Comparison of ENCODE assay signal across 11 cellular contexts in genomic region chr3:129002573-129003569, GRCh38. TPM values are rescaled to one million over a fixed set of nuclear protein-coding genes. Genes with fewer than 3 reads are reported as not detected.
DNase-seq lines count a peak whose midpoint lies in the region; ATAC-seq and TF ChIP-seq lines count a peak whose summit lies in the region.
"Had no signal": no experiment of that assay in that cellular context is flagged by ENCODE, and none has a peak within 500 bp of the region (broad histone marks: within the 10 kb centered on the region; RNA-seq: fewer than 3 reads in every experiment).

No MANE protein-coding gene starts in this region.

- no peaks in the 10 kb centered on the region for H3K36me3 Mint-ChIP-seq in activated T-cell treated with anti-CD3 and anti-CD28 coated beads, Interleukin-2, amount 50 U/mL, for 24 hours (ENCODE audit: low read depth)
- H3K36me3 Mint-ChIP-seq in activated T-helper 1 cell treated with anti-CD3 and anti-CD28 coated beads, Interleukin-12 subunit alpha, Interleukin-12 subunit beta, Interleukin-2, Interleukin-4 antibody, amounts not matched to agents 30 ng/mL and 10 ng/mL and 1 ng/mL, durations not matched to agents 14 hours and 24 hours and 36 hours (ENCODE audit: low read depth): peaks cover 1% of the 10 kb centered on the region

- H3K9me3 ChIP-seq in lower lobe of right lung (no peaks in the 10 kb centered on the region), thoracic aorta (no peaks in the 10 kb centered on the region), A673 (ENCODE audit: low read depth, low read length, poor library complexity, severe bottlenecking) (no peaks in the 10 kb centered on the region)

- H3K4me3 ChIP-seq in lower lobe of right lung: peak overlapping the region; percentile 75
- H3K4me3 ChIP-seq in thoracic aorta: peak overlapping the region; percentile 39
- no peak overlapping the region for H3K4me3 ChIP-seq in A673 (ENCODE audit: low read depth, low read length, poor library complexity, severe bottlenecking)

- H3K4me3 Mint-ChIP-seq in activated T-cell treated with anti-CD3 and anti-CD28 coated beads, Interleukin-2, amount 50 U/mL, for 24 hours: peak overlapping the region; percentile 73
- H3K4me3 Mint-ChIP-seq in activated T-helper 1 cell treated with anti-CD3 and anti-CD28 coated beads, Interleukin-12 subunit alpha, Interleukin-12 subunit beta, Interleukin-2, Interleukin-4 antibody, amounts not matched to agents 30 ng/mL and 10 ng/mL and 1 ng/mL, durations not matched to agents 14 hours and 24 hours and 36 hours: peak overlapping the region; percentile 27

- CTCF ChIA-PET in A673 (lab: Charles Lee): no interaction called here

- intact Hi-C loops in activated T-helper 1 cell treated with anti-CD3 and anti-CD28 coated beads, Interleukin-12 subunit alpha, Interleukin-12 subunit beta, Interleukin-2, Interleukin-4 antibody, amounts not matched to agents 30 ng/mL and 10 ng/mL and 1 ng/mL, durations not matched to agents 14 hours and 24 hours and 36 hours (cut with micrococcal nuclease): loop anchor here (1.0 kb wide), 2 partner anchors 9 to 13 kb away; partner anchors contain the start of gene CFAP92
- intact Hi-C loops in lower lobe of right lung (cut with DNase I) (no loop called here), A673 (cut with micrococcal nuclease; ENCODE audit: unreplicated experiment) (no loop called here)

- H3K27me3 ChIP-seq in lower lobe of right lung (ENCODE audit: low read depth): peaks cover 44% of the 10 kb centered on the region
- peaks cover 4% of the 10 kb centered on the region for H3K27me3 ChIP-seq in thoracic aorta (replicated peaks; ENCODE audit: insufficient read depth)
- H3K27me3 ChIP-seq in A673 (replicated peaks; ENCODE audit: insufficient read depth, low read depth, low read length, poor library complexity): peaks cover 41% of the 10 kb centered on the region

- no peak for ATAC-seq in lower lobe of right lung
- ATAC-seq in thoracic aorta (ENCODE audit: insufficient number of reproducible peaks, low FRiP score, low read depth): no peak

- peaks cover 74% of the 10 kb centered on the region for H3K4me1 ChIP-seq in lower lobe of right lung
- H3K4me1 ChIP-seq in thoracic aorta (ENCODE audit: control insufficient read depth in 1 of 2, low read depth in 2 of 2): peaks cover 4 to 28% of the 10 kb centered on the region in 2 donors
- peaks cover 23% of the 10 kb centered on the region for H3K4me1 ChIP-seq in A673 (ENCODE audit: insufficient read depth, low read length, poor library complexity, severe bottlenecking)

- H3K27me3 Mint-ChIP-seq in activated T-cell treated with anti-CD3 and anti-CD28 coated beads, Interleukin-2, amount 50 U/mL, for 24 hours: peaks cover 30% of the 10 kb centered on the region
- peaks cover 47% of the 10 kb centered on the region for H3K27me3 Mint-ChIP-seq in activated T-helper 1 cell treated with anti-CD3 and anti-CD28 coated beads, Interleukin-12 subunit alpha, Interleukin-12 subunit beta, Interleukin-2, Interleukin-4 antibody, amounts not matched to agents 30 ng/mL and 10 ng/mL and 1 ng/mL, durations not matched to agents 14 hours and 24 hours and 36 hours (ENCODE audit: insufficient read depth)

- no peak for TF ChIP-seq CTCF in lower lobe of right lung (IDR thresholded peaks at IDR 0.05)
- TF ChIP-seq CTCF in thoracic aorta (IDR thresholded peaks at IDR 0.05): no peak
- no peak for TF ChIP-seq CTCF in A673 (conservative IDR thresholded peaks at IDR 0.05; ENCODE audit: low read depth, low read length)

- no peak overlapping the region for H3K27ac Mint-ChIP-seq in activated T-cell treated with anti-CD3 and anti-CD28 coated beads, Interleukin-2, amount 50 U/mL, for 24 hours
- H3K27ac Mint-ChIP-seq in activated T-helper 1 cell treated with anti-CD3 and anti-CD28 coated beads, Interleukin-12 subunit alpha, Interleukin-12 subunit beta, Interleukin-2, Interleukin-4 antibody, amounts not matched to agents 30 ng/mL and 10 ng/mL and 1 ng/mL, durations not matched to agents 14 hours and 24 hours and 36 hours: no peak overlapping the region

- peak overlapping the region; percentile 77 for H3K27ac ChIP-seq in lower lobe of right lung
- H3K27ac ChIP-seq in thoracic aorta: no peak overlapping the region
- H3K27ac ChIP-seq in A673 (ENCODE audit: low read depth, low read length, poor library complexity, severe bottlenecking): no peak overlapping the region
- H3K27ac ChIP-seq: cardiac muscle cell had no signal

- POLR2A ChIA-PET in A673 (lab: Charles Lee; ENCODE audit: low non-redundant PET): no interaction called here

- DNase-seq in activated T-cell treated with anti-CD3 and anti-CD28 coated beads, Interleukin-2, amount 50 U/mL, for 24 hours: no peak
- DNase-seq in activated T-cell treated with anti-CD3 and anti-CD28 coated beads, Interleukin-2, amount 50 U/mL, for 1 hour: no peak
- DNase-seq in activated T-helper 1 cell treated with anti-CD3 and anti-CD28 coated beads, Interleukin-12 subunit alpha, Interleukin-12 subunit beta, Interleukin-2, Interleukin-4 antibody, amounts not matched to agents 30 ng/mL and 10 ng/mL and 1 ng/mL, durations not matched to agents 14 hours and 24 hours and 36 hours (ENCODE audit: low spot score): no peak
- DNase-seq in lower lobe of right lung (no peak), thoracic aorta (ENCODE audit: low spot score) (no peak), NCI-H187 treated with DMSO at 0.1 percent for 48 hours (lab: John Stamatoyannopoulos, UW) (no peak), A673 (ENCODE audit: low spot score) (no peak), NCI-H2196 (lab: John Stamatoyannopoulos, UW; ENCODE audit: unreplicated experiment) (no peak)
- DNase-seq: NCI-H1048 had no signal

- no TSS peak for BruUV-seq in A673 (replicated peaks; lab: Mats Ljungman, UMichigan)

- no peaks in the 10 kb centered on the region for H3K9me3 Mint-ChIP-seq in activated T-cell treated with anti-CD3 and anti-CD28 coated beads, Interleukin-2, amount 50 U/mL, for 24 hours
- no peaks in the 10 kb centered on the region for H3K9me3 Mint-ChIP-seq in activated T-helper 1 cell treated with anti-CD3 and anti-CD28 coated beads, Interleukin-12 subunit alpha, Interleukin-12 subunit beta, Interleukin-2, Interleukin-4 antibody, amounts not matched to agents 30 ng/mL and 10 ng/mL and 1 ng/mL, durations not matched to agents 14 hours and 24 hours and 36 hours

- peaks cover 34% of the 10 kb centered on the region for H3K4me1 Mint-ChIP-seq in activated T-cell treated with anti-CD3 and anti-CD28 coated beads, Interleukin-2, amount 50 U/mL, for 24 hours (ENCODE audit: low read depth)
- H3K4me1 Mint-ChIP-seq in activated T-helper 1 cell treated with anti-CD3 and anti-CD28 coated beads, Interleukin-12 subunit alpha, Interleukin-12 subunit beta, Interleukin-2, Interleukin-4 antibody, amounts not matched to agents 30 ng/mL and 10 ng/mL and 1 ng/mL, durations not matched to agents 14 hours and 24 hours and 36 hours (ENCODE audit: low read depth): peaks cover 42% of the 10 kb centered on the region

- H3K36me3 ChIP-seq in lower lobe of right lung (no peaks in the 10 kb centered on the region), thoracic aorta (no peaks in the 10 kb centered on the region), A673 (ENCODE audit: insufficient read depth, low read length, poor library complexity, severe bottlenecking) (no peaks in the 10 kb centered on the region)
- H3K36me3 ChIP-seq: cardiac muscle cell had no signal

RNA-seq across cellular contexts. Expression of gene EFCC1, which starts 1.8 kb away (rescaled TPM):
- 0.21 and 0.22 TPM in 2 replicates for total RNA-seq in activated T-helper 1 cell treated with anti-CD3 and anti-CD28 coated beads, Interleukin-12 subunit alpha, Interleukin-12 subunit beta, Interleukin-2, Interleukin-4 antibody, amounts not matched to agents 30 ng/mL and 10 ng/mL and 1 ng/mL, durations not matched to agents 14 hours and 24 hours and 36 hours
- total RNA-seq in lower lobe of right lung (12.1 TPM), thoracic aorta (1 to 10 TPM in 1 of 2 donors, not detected in 1; 1.4 TPM), A673 (2021) (not detected in 2 replicates)
- total RNA-seq: cardiac muscle cell, OCI-LY7 had no signal

RNA-seq across cellular contexts. Expression of gene CFAP92, which starts 9.0 kb away (rescaled TPM):
- total RNA-seq in activated T-helper 1 cell treated with anti-CD3 and anti-CD28 coated beads, Interleukin-12 subunit alpha, Interleukin-12 subunit beta, Interleukin-2, Interleukin-4 antibody, amounts not matched to agents 30 ng/mL and 10 ng/mL and 1 ng/mL, durations not matched to agents 14 hours and 24 hours and 36 hours: 0.13 and 0.29 TPM in 2 replicates
- total RNA-seq in lower lobe of right lung (2.0 TPM), thoracic aorta (under 1 TPM in 1 of 2 donors, not detected in 1; 0.68 TPM), A673 (2021) (0.26 TPM in 1 of 2 replicates, not detected in the other)

RNA-seq across cellular contexts. Expression of gene GP9, which starts 57.7 kb away (rescaled TPM):
- total RNA-seq in activated T-helper 1 cell treated with anti-CD3 and anti-CD28 coated beads, Interleukin-12 subunit alpha, Interleukin-12 subunit beta, Interleukin-2, Interleukin-4 antibody, amounts not matched to agents 30 ng/mL and 10 ng/mL and 1 ng/mL, durations not matched to agents 14 hours and 24 hours and 36 hours: not detected in 2 replicates
- total RNA-seq in lower lobe of right lung (2.6 TPM), thoracic aorta (not detected), A673 (2021) (not detected in 2 replicates)
- total RNA-seq: cardiac muscle cell, OCI-LY7 had no signal
